In genomic region chr3:46406786-46407611, GRCh38 we compare ENCODE assay signal across 8 cellular contexts. TPM values are rescaled to one million over a fixed set of nuclear protein-coding genes. Genes with fewer than 3 reads are reported as not detected.
A peak's percentile ranks its signal among the peaks of the same experiment; 100 is the strongest.
DNase-seq lines count a peak whose midpoint lies in the region; ATAC-seq and TF ChIP-seq lines count a peak whose summit lies in the region.

Gene CCR5AS (minus strand): TSS chr3:46407066.
Gene CCRL2 (plus strand): TSS chr3:46407259. CDS start chr3:46408080, 821 bp downstream.

- H3K4me1 ChIP-seq in RWPE2 (ENCODE audit: insufficient read depth, poor library complexity, severe bottlenecking) (peaks cover 15% of the 10 kb centered on the region), adrenal gland (replicated peaks in 1 of 2) (no peaks in the 10 kb centered on the region)

- no peaks in the 10 kb centered on the region for H3K36me3 ChIP-seq in RWPE2 (ENCODE audit: low read depth)
- H3K36me3 ChIP-seq in adrenal gland (replicated peaks in 1 of 2), result no peaks in the 10 kb centered on the region

- no peak within 1 kb of the TSS for H3K4me3 ChIP-seq in RWPE2 (ENCODE audit: severe bottlenecking)
- H3K4me3 ChIP-seq in adrenal gland, result peak within 1 kb of the TSS in 1 of 4 donors; percentile 44

- H3K9me3 ChIP-seq in RWPE2 (ENCODE audit: severe bottlenecking) (no peaks in the 10 kb centered on the region), adrenal gland (replicated peaks in 1 of 3) (no peaks in the 10 kb centered on the region)

- ATAC-seq in RWPE2 (ENCODE audit: low read depth) (peak; percentile 89), HG02938 (IDR thresholded peaks at IDR 0.05; ENCODE audit: unreplicated experiment) (no peak)

- intact Hi-C loops in adrenal gland (cut with DNase I), result no loop called here

- in situ Hi-C loops in GM13977 (cut with MboI; ENCODE audit: low pct_unique_long_range_greater_than_20kb, low sequenced_read_pairs, unreplicated experiment), result no loop called here

- H3K27ac ChIP-seq in RWPE2 (ENCODE audit: poor library complexity, severe bottlenecking), result no peak within 1 kb of the TSS
- H3K27ac ChIP-seq in adrenal gland, result peak within 1 kb of the TSS; percentile 40 to 92 (median 51)

- peak in 1 of 2 donors; percentile 14 for TF ChIP-seq POLR2A in adrenal gland (IDR thresholded peaks at IDR 0.05)

- H3K27me3 ChIP-seq in RWPE2 (ENCODE audit: insufficient read depth, poor library complexity, severe bottlenecking) (no peaks in the 10 kb centered on the region), adrenal gland (no peaks in the 10 kb centered on the region)

- DNase-seq in GM13977 (ENCODE audit: low spot score) (peak; percentile 57), RWPE2 (ENCODE audit: low spot score) (no peak), adrenal gland (peak; percentile 53 to 86 (median 67)), left kidney (ENCODE audit: low read depth, low spot score) (peak; percentile 46), NCI-H1930 (lab: John Stamatoyannopoulos, UW) (no peak), NCI-H1436 (lab: John Stamatoyannopoulos, UW) (no peak)
- DNase-seq in stimulated activated CD4-positive, alpha-beta T cell treated with anti-CD3 and anti-CD28 coated beads, Interleukin-4, amount 100 ng/mL, for 24 hours, result peak; percentile 20

- WGBS in adrenal gland, 4 donors, result 35 to 47% (median 37%) methylated on average over 12 to 20 of the region's 20 CpGs

- TF ChIP-seq CTCF in GM13977 (IDR thresholded peaks at IDR 0.05; ENCODE audit: extremely low read depth, insufficient read depth, missing control alignments) (no peak), RWPE2 (IDR thresholded peaks at IDR 0.05; ENCODE audit: poor library complexity, severe bottlenecking) (no peak), adrenal gland (IDR thresholded peaks at IDR 0.05) (no peak)

RNA-seq across cellular contexts. Expression of gene CCRL2, which starts in this region (rescaled TPM):
- 1 to 10 TPM in 7 of 8 donors, under 1 TPM in 1; 0.60 to 2.5 (median 1.9) TPM for total RNA-seq in adrenal gland
- polyA plus RNA-seq in adrenal gland, result 1 to 10 TPM; 1.1 to 6.8 (median 1.8) TPM

Comparison
In these comparisons a context has a peak if more than half of its experiments do, and no peak if none do; other contexts are left out.
1. DNase-seq: peak in GM13977 (single experiment), adrenal gland (7 of 7), left kidney (single experiment) and stimulated activated CD4-positive, alpha-beta T cell treated with anti-CD3 and anti-CD28 coated beads, Interleukin-4, amount 100 ng/mL, for 24 hours (single experiment); none in RWPE2 (single experiment), NCI-H1930 (0 of 2) and NCI-H1436 (single experiment).